ENCODE assay signal across 26 cellular contexts in genomic region chr18:36341944-36342343, GRCh38. TPM values are rescaled to one million over a fixed set of nuclear protein-coding genes. Genes with fewer than 3 reads are reported as not detected.
"Had no signal": no experiment of that assay in that cellular context is flagged by ENCODE, and none has a peak within 500 bp of the region (broad histone marks: within the 10 kb centered on the region; RNA-seq: fewer than 3 reads in every experiment).

No MANE protein-coding gene starts in this region.

- H3K4me3 ChIP-seq: K562, SJCRH30 had no signal

- H3K9me3 ChIP-seq: SJCRH30 had no signal

- FAIRE-seq: HTR-8/SVneo, K562 had no signal

- DNase-seq: Kasumi-1, MM.1S, NCI-H1048, NCI-H1105, NCI-H1417, NCI-H146, NCI-H1694 treated with DMSO at 0.1 percent for 48 hours, NCI-H1930, NCI-H2081, NCI-H2107, NCI-H2171, NCI-H226, NCI-H446, NCI-H510A, NCI-H524 treated with DMSO at 0.1 percent for 48 hours, NCI-H69, NCI-H774, SHP77 treated with DMSO at 0.1 percent for 48 hours, SJCRH30, SW 1271 had no signal

- H3K4me2 ChIP-seq: KMS-11 had no signal

- H3K27me3 ChIP-seq: SJCRH30 had no signal

- H3K4me1 ChIP-seq: SJCRH30 had no signal

- ATAC-seq: K562 had no signal

- H3K27ac ChIP-seq: HL-60, KMS-11, RWPE1, SJCRH30 had no signal

- H3K9ac ChIP-seq: KMS-11 had no signal

- H3K36me3 ChIP-seq: SJCRH30 had no signal

RNA-seq across cellular contexts. Expression of gene FHOD3, which starts 44.4 kb away (rescaled TPM):
- polyA plus RNA-seq: IgD-negative memory B cell, K562 had no signal
